ENCODE assay signal across 9 cellular contexts in the genomic region with DNA sequence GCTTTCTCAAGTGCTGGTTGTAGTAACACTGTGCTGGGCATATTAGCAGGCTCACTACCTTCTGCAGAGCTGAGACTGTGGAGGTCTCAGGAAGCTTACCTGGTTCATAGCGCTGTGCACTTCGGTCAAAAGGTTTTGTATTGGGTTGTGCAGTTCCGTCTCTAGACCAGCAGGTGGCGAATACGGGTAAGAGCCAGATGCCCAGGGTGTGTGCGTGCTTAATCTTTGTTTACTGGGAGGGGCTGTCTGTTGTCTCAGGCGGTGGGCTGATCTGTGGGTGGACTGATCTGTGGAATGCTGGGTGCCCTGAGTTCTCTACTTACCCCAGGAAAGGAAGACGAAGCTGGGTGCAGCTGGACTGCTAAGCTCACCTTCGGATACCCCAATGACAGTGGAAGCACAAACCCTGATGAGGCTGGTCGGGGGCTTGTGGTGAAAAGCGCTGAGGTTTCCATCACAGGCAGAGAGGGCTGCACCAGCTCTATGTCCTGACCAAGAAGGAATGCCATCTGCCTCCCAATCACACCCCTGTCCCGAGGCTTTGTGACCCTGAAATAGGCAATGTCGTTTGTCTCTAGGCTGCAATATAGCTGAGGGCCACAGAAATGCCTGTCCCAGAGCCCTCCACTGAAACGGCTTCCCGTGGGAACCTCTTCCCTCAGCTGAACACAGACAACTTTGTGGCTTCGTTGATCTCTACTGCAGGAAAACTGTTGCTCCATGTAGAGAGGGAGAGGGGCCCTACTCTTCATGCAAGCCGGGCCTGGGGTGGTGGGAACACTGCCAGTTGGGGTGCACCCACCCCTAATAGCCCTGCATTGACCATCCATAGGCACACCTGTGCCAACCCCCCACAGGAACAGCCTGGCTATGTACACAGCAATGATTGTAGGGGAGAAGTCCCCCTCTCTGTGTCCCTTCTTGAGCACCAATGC. TPM values are rescaled to one million over a fixed set of nuclear protein-coding genes. Genes with fewer than 3 reads are reported as not detected.
DNase-seq lines count a peak whose midpoint lies in the region; ATAC-seq, FAIRE-seq and TF ChIP-seq lines count a peak whose summit lies in the region.
"Had no signal": no experiment of that assay in that cellular context is flagged by ENCODE, and none has a peak within 500 bp of the region (broad histone marks: within the 10 kb centered on the region; RNA-seq: fewer than 3 reads in every experiment).

No MANE protein-coding gene starts in this region.

- ATAC-seq in GM21529 (IDR thresholded peaks at IDR 0.05; ENCODE audit: unreplicated experiment): peak; percentile 90
- ATAC-seq in RWPE2 (ENCODE audit: low read depth): peak; percentile 95

- peak; percentile 88 for TF ChIP-seq CTCF in RWPE2 (IDR thresholded peaks at IDR 0.05; ENCODE audit: poor library complexity, severe bottlenecking)

- H3K4me3 ChIP-seq in MG63 (no peak overlapping the region), RWPE2 (ENCODE audit: severe bottlenecking) (no peak overlapping the region)

- no peak overlapping the region for H3K27ac ChIP-seq in RWPE2 (ENCODE audit: poor library complexity, severe bottlenecking)

- H3K36me3 ChIP-seq in MG63: no peaks in the 10 kb centered on the region
- no peaks in the 10 kb centered on the region for H3K36me3 ChIP-seq in RWPE2 (ENCODE audit: low read depth)

- H3K27me3 ChIP-seq in MG63 (no peaks in the 10 kb centered on the region), RWPE2 (ENCODE audit: insufficient read depth, poor library complexity, severe bottlenecking) (no peaks in the 10 kb centered on the region)

- H3K4me1 ChIP-seq in RWPE2 (ENCODE audit: insufficient read depth, poor library complexity, severe bottlenecking): no peaks in the 10 kb centered on the region

- H3K9me3 ChIP-seq in MG63 (no peaks in the 10 kb centered on the region), RWPE2 (ENCODE audit: severe bottlenecking) (peaks cover 3% of the 10 kb centered on the region)

- no peak for FAIRE-seq in frontal cortex (lab: Jason Lieb, UNC)
- FAIRE-seq: endometrium had no signal

- DNase-seq in DMS 273 treated with DMSO at 0.1 percent for 48 hours (lab: John Stamatoyannopoulos, UW) (peak; percentile 37), MG63 (peak; percentile 62), RWPE2 (ENCODE audit: low spot score) (no peak), frontal cortex (ENCODE audit: low spot score in 2 of 2) (peak; percentile 30 to 52), occipital lobe (lab: John Stamatoyannopoulos, UW) (peak; percentile 6), superior temporal gyrus (ENCODE audit: extremely low spot score) (peak; percentile 85)
- peak; percentile 85 for DNase-seq in activated effector memory CD4-positive, alpha-beta T cell treated with anti-CD3 and anti-CD28 coated beads, Interleukin-2, amount 50 U/mL, for 16 hours

RNA-seq across cellular contexts. Expression of gene FAM117B, which starts 45.9 kb away (rescaled TPM):
- total RNA-seq in MG63 (2014; rRNA removed; shearing (Covaris generic); ENCODE audit: low replicate concordance): 0.40 and 1.2 TPM in 2 replicates
- total RNA-seq in frontal cortex: 45.7 TPM
- total RNA-seq in occipital lobe: 44.6 TPM

Comparison
In these comparisons a context has a peak if more than half of its experiments do, and no peak if none do; other contexts are left out.
1. RNA of gene FAM117B, which starts 45.9 kb away (total RNA-seq): 45.7 TPM in frontal cortex (single experiment) and 44.6 TPM in occipital lobe (single experiment); 0.40 to 1.2 TPM in MG63; every median in the first group is over 10 times any median in the second.